Comparison of ENCODE assay signal across 1 cellular context in the genomic region with DNA sequence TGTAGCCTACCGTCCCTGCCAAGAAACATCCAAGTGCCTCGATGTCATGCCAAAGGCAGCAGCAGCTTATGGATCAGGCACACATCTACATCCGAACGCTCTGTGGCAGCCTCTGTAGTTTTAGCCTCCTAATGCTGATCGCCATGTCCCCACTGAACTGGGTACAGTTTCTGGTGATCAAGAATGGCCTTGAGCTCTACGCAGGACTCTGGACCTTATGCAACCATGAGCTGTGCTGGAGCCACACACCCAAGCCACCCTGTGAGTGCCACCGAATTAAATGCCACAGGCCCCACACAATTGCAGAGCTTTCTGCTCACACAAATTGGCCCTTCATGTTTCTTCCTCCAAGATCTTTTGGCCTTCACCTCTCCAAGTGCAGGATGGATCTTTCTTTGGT.
TF ChIP-seq lines count a peak whose summit lies in the region.

No MANE protein-coding gene starts in this region.

TF ChIP-seq in HepG2, 621 proteins besides CTCF, POLR2A, EP300 and RAD21 (continued from another document and continues in another):
- TF ChIP-seq, protein P1, sequence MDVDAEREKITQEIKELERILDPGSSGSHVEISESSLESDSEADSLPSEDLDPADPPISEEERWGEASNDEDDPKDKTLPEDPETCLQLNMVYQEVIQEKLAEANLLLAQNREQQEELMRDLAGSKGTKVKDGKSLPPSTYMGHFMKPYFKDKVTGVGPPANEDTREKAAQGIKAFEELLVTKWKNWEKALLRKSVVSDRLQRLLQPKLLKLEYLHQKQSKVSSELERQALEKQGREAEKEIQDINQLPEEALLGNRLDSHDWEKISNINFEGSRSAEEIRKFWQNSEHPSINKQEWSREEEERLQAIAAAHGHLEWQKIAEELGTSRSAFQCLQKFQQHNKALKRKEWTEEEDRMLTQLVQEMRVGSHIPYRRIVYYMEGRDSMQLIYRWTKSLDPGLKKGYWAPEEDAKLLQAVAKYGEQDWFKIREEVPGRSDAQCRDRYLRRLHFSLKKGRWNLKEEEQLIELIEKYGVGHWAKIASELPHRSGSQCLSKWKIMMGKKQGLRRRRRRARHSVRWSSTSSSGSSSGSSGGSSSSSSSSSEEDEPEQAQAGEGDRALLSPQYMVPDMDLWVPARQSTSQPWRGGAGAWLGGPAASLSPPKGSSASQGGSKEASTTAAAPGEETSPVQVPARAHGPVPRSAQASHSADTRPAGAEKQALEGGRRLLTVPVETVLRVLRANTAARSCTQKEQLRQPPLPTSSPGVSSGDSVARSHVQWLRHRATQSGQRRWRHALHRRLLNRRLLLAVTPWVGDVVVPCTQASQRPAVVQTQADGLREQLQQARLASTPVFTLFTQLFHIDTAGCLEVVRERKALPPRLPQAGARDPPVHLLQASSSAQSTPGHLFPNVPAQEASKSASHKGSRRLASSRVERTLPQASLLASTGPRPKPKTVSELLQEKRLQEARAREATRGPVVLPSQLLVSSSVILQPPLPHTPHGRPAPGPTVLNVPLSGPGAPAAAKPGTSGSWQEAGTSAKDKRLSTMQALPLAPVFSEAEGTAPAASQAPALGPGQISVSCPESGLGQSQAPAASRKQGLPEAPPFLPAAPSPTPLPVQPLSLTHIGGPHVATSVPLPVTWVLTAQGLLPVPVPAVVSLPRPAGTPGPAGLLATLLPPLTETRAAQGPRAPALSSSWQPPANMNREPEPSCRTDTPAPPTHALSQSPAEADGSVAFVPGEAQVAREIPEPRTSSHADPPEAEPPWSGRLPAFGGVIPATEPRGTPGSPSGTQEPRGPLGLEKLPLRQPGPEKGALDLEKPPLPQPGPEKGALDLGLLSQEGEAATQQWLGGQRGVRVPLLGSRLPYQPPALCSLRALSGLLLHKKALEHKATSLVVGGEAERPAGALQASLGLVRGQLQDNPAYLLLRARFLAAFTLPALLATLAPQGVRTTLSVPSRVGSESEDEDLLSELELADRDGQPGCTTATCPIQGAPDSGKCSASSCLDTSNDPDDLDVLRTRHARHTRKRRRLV (CRISPR knock-in tag; IDR thresholded peaks at IDR 0.05) = no peak
- TF ChIP-seq ZNF644 (CRISPR knock-in tag; IDR thresholded peaks at IDR 0.05; ENCODE audit: low read depth) = peak; percentile 94
- no peak for TF ChIP-seq SETDB1 (CRISPR knock-in tag; IDR thresholded peaks at IDR 0.05; ENCODE audit: borderline replicate concordance)
- no peak for TF ChIP-seq NBN (conservative IDR thresholded peaks at IDR 0.05)
- no peak for TF ChIP-seq FOXA1 (IDR thresholded peaks at IDR 0.05)
- no peak for TF ChIP-seq FOXA1 (CRISPR knock-in tag; IDR thresholded peaks at IDR 0.05)
- TF ChIP-seq, protein P2, sequence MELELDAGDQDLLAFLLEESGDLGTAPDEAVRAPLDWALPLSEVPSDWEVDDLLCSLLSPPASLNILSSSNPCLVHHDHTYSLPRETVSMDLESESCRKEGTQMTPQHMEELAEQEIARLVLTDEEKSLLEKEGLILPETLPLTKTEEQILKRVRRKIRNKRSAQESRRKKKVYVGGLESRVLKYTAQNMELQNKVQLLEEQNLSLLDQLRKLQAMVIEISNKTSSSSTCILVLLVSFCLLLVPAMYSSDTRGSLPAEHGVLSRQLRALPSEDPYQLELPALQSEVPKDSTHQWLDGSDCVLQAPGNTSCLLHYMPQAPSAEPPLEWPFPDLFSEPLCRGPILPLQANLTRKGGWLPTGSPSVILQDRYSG (CRISPR knock-in tag; IDR thresholded peaks at IDR 0.05) = no peak
- no peak for TF ChIP-seq ZNF44 (CRISPR knock-in tag; IDR thresholded peaks at IDR 0.05)
- TF ChIP-seq, protein P3, sequence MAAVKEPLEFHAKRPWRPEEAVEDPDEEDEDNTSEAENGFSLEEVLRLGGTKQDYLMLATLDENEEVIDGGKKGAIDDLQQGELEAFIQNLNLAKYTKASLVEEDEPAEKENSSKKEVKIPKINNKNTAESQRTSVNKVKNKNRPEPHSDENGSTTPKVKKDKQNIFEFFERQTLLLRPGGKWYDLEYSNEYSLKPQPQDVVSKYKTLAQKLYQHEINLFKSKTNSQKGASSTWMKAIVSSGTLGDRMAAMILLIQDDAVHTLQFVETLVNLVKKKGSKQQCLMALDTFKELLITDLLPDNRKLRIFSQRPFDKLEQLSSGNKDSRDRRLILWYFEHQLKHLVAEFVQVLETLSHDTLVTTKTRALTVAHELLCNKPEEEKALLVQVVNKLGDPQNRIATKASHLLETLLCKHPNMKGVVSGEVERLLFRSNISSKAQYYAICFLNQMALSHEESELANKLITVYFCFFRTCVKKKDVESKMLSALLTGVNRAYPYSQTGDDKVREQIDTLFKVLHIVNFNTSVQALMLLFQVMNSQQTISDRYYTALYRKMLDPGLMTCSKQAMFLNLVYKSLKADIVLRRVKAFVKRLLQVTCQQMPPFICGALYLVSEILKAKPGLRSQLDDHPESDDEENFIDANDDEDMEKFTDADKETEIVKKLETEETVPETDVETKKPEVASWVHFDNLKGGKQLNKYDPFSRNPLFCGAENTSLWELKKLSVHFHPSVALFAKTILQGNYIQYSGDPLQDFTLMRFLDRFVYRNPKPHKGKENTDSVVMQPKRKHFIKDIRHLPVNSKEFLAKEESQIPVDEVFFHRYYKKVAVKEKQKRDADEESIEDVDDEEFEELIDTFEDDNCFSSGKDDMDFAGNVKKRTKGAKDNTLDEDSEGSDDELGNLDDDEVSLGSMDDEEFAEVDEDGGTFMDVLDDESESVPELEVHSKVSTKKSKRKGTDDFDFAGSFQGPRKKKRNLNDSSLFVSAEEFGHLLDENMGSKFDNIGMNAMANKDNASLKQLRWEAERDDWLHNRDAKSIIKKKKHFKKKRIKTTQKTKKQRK (IDR thresholded peaks at IDR 0.05; ENCODE audit: low read length) = no peak
- TF ChIP-seq, protein P4, sequence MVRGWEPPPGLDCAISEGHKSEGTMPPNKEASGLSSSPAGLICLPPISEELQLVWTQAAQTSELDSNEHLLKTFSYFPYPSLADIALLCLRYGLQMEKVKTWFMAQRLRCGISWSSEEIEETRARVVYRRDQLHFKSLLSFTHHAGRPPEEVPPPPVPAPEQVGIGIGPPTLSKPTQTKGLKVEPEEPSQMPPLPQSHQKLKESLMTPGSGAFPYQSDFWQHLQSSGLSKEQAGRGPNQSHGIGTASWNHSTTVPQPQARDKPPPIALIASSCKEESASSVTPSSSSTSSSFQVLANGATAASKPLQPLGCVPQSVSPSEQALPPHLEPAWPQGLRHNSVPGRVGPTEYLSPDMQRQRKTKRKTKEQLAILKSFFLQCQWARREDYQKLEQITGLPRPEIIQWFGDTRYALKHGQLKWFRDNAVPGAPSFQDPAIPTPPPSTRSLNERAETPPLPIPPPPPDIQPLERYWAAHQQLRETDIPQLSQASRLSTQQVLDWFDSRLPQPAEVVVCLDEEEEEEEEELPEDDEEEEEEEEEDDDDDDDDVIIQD (CRISPR knock-in tag; IDR thresholded peaks at IDR 0.05; ENCODE audit: low read depth) = peak; percentile 39; the same call in 1 of the 2 replicates
- no peak for TF ChIP-seq HMGA1 (CRISPR knock-in tag; conservative IDR thresholded peaks at IDR 0.05)
- TF ChIP-seq KAT8 (CRISPR knock-in tag; IDR thresholded peaks at IDR 0.05) = peak; percentile 35; the same call in 1 of the 2 replicates
- TF ChIP-seq ZNF619 (CRISPR knock-in tag; IDR thresholded peaks at IDR 0.05) = no peak
- TF ChIP-seq MAZ (IDR thresholded peaks at IDR 0.05; ENCODE audit: borderline replicate concordance, low read depth, low read length) = no peak
- 0 out of 2 replicates have a peak, but pooled peaks have one; percentile 22 for TF ChIP-seq MAZ (CRISPR knock-in tag; IDR thresholded peaks at IDR 0.05; ENCODE audit: low read depth)
- peak; percentile 50; the same call in 1 of the 2 replicates for TF ChIP-seq HDAC1 (CRISPR knock-in tag; IDR thresholded peaks at IDR 0.05)
- TF ChIP-seq POLR2G (IDR thresholded peaks at IDR 0.05; ENCODE audit: low read depth, low read length) = no peak
- TF ChIP-seq ZNF788 (CRISPR knock-in tag; IDR thresholded peaks at IDR 0.05; ENCODE audit: borderline replicate concordance) = 0 out of 2 replicates have a peak, but pooled peaks have one; percentile 59
- TF ChIP-seq ZSCAN31 (CRISPR knock-in tag; IDR thresholded peaks at IDR 0.05; ENCODE audit: low read depth) = no peak
- no peak for TF ChIP-seq PHF5A (CRISPR knock-in tag; IDR thresholded peaks at IDR 0.05; ENCODE audit: low read depth, unreplicated experiment)
- TF ChIP-seq RFXANK (CRISPR knock-in tag; IDR thresholded peaks at IDR 0.05) = no peak
- no peak for TF ChIP-seq AHR (CRISPR knock-in tag; IDR thresholded peaks at IDR 0.05)
- TF ChIP-seq ELF3 (CRISPR knock-in tag; IDR thresholded peaks at IDR 0.05) = peak; percentile 28; the same call in 1 of the 2 replicates
- TF ChIP-seq ZNF331 (CRISPR knock-in tag; IDR thresholded peaks at IDR 0.05) = peak; percentile 89
- no peak for TF ChIP-seq HOXA5 (CRISPR knock-in tag; IDR thresholded peaks at IDR 0.05)
- 0 out of 2 replicates have a peak, but pooled peaks have one; percentile 34 for TF ChIP-seq WIZ (CRISPR knock-in tag; IDR thresholded peaks at IDR 0.05)
- TF ChIP-seq LCORL (IDR thresholded peaks at IDR 0.05) = no peak
- no peak for TF ChIP-seq LCORL (CRISPR knock-in tag; IDR thresholded peaks at IDR 0.05)
- TF ChIP-seq GABPB1 (CRISPR knock-in tag; IDR thresholded peaks at IDR 0.05) = no peak
- no peak for TF ChIP-seq SRSF1 (optimal IDR thresholded peaks at IDR 0.05; ENCODE audit: low read depth, low read length)
- TF ChIP-seq, protein P5, sequence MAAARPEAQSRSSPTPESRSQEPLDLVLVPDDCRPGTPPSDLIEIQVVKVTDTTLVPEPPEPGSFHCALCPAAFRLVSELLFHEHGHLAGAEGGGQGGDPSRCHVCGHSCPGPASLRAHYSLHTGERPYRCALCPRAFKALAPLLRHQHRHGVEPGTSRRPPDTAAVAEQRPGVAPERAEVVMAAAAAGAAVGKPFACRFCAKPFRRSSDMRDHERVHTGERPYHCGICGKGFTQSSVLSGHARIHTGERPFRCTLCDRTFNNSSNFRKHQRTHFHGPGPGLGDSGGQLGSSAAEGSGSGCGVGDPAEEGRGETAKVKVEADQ (CRISPR knock-in tag; IDR thresholded peaks at IDR 0.05; ENCODE audit: borderline replicate concordance) = no peak
- no peak for TF ChIP-seq ZNF253 (CRISPR knock-in tag; IDR thresholded peaks at IDR 0.05; ENCODE audit: borderline replicate concordance)
- TF ChIP-seq, protein P6, sequence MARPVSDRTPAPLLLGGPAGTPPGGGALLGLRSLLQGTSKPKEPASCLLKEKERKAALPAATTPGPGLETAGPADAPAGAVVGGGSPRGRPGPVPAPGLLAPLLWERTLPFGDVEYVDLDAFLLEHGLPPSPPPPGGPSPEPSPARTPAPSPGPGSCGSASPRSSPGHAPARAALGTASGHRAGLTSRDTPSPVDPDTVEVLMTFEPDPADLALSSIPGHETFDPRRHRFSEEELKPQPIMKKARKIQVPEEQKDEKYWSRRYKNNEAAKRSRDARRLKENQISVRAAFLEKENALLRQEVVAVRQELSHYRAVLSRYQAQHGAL (CRISPR knock-in tag; IDR thresholded peaks at IDR 0.05; ENCODE audit: not compliant biosample characterization) = no peak
- TF ChIP-seq YEATS2 (CRISPR knock-in tag; IDR thresholded peaks at IDR 0.05; ENCODE audit: borderline replicate concordance) = no peak
- no peak for TF ChIP-seq ZNF839 (CRISPR knock-in tag; IDR thresholded peaks at IDR 0.05; ENCODE audit: borderline replicate concordance)
- TF ChIP-seq ZFP36 (IDR thresholded peaks at IDR 0.05; ENCODE audit: borderline replicate concordance, low read depth, low read length, partially characterized antibody) = no peak
- peak; percentile 56 for TF ChIP-seq SAP130 (CRISPR knock-in tag; IDR thresholded peaks at IDR 0.05; ENCODE audit: low read depth)
- no peak for TF ChIP-seq ZBTB3 (CRISPR knock-in tag; IDR thresholded peaks at IDR 0.05; ENCODE audit: borderline replicate concordance, low read depth)
- TF ChIP-seq REL (CRISPR knock-in tag; conservative IDR thresholded peaks at IDR 0.05) = no peak
- no peak for TF ChIP-seq ZNF274 (CRISPR knock-in tag; IDR thresholded peaks at IDR 0.05)
- TF ChIP-seq BRCA1 (CRISPR knock-in tag; IDR thresholded peaks at IDR 0.05) = no peak
- TF ChIP-seq, protein P7, sequence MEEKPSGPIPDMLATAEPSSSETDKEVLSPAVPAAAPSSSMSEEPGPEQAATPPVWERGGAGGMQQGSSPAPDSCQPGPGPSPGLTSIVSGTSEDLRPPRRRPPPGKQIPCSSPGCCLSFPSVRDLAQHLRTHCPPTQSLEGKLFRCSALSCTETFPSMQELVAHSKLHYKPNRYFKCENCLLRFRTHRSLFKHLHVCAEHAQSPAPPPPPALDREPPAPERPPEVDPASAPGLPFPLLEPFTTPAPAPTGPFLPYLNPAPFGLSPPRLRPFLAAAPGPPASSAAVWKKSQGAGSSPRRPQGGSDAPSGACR (CRISPR knock-in tag; IDR thresholded peaks at IDR 0.05) = no peak
- TF ChIP-seq HNF4A (CRISPR knock-in tag; IDR thresholded peaks at IDR 0.05) = peak; percentile 96
- TF ChIP-seq, protein P8, sequence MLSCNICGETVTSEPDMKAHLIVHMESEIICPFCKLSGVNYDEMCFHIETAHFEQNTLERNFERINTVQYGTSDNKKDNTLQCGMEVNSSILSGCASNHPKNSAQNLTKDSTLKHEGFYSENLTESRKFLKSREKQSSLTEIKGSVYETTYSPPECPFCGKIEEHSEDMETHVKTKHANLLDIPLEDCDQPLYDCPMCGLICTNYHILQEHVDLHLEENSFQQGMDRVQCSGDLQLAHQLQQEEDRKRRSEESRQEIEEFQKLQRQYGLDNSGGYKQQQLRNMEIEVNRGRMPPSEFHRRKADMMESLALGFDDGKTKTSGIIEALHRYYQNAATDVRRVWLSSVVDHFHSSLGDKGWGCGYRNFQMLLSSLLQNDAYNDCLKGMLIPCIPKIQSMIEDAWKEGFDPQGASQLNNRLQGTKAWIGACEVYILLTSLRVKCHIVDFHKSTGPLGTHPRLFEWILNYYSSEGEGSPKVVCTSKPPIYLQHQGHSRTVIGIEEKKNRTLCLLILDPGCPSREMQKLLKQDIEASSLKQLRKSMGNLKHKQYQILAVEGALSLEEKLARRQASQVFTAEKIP (CRISPR knock-in tag; IDR thresholded peaks at IDR 0.05; ENCODE audit: borderline replicate concordance) = no peak
- no peak for TF ChIP-seq ZNF446 (CRISPR knock-in tag; IDR thresholded peaks at IDR 0.05)
- peak; percentile 49; the same call in 1 of the 2 replicates for TF ChIP-seq GATAD2A (CRISPR knock-in tag; IDR thresholded peaks at IDR 0.05)
- no peak for TF ChIP-seq ISL2 (CRISPR knock-in tag; IDR thresholded peaks at IDR 0.05)
- no peak for TF ChIP-seq ZNF615 (CRISPR knock-in tag; IDR thresholded peaks at IDR 0.05; ENCODE audit: borderline replicate concordance)
- TF ChIP-seq PITX1 (CRISPR knock-in tag; IDR thresholded peaks at IDR 0.05) = no peak
- TF ChIP-seq KLF9 (CRISPR knock-in tag; IDR thresholded peaks at IDR 0.05; ENCODE audit: low read depth) = no peak
- no peak for TF ChIP-seq BRD4 (CRISPR knock-in tag; IDR thresholded peaks at IDR 0.05)
- TF ChIP-seq ZMYM3 (CRISPR knock-in tag; IDR thresholded peaks at IDR 0.05) = 0 out of 2 replicates have a peak, but pooled peaks have one; percentile 39
- TF ChIP-seq, protein P9, sequence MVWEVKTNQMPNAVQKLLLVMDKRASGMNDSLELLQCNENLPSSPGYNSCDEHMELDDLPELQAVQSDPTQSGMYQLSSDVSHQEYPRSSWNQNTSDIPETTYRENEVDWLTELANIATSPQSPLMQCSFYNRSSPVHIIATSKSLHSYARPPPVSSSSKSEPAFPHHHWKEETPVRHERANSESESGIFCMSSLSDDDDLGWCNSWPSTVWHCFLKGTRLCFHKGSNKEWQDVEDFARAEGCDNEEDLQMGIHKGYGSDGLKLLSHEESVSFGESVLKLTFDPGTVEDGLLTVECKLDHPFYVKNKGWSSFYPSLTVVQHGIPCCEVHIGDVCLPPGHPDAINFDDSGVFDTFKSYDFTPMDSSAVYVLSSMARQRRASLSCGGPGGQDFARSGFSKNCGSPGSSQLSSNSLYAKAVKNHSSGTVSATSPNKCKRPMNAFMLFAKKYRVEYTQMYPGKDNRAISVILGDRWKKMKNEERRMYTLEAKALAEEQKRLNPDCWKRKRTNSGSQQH (CRISPR knock-in tag; IDR thresholded peaks at IDR 0.05; ENCODE audit: low read depth) = no peak; the same call in 1 of the 2 replicates
